8 cellular contexts compared by ENCODE assay signal in the genomic region with DNA sequence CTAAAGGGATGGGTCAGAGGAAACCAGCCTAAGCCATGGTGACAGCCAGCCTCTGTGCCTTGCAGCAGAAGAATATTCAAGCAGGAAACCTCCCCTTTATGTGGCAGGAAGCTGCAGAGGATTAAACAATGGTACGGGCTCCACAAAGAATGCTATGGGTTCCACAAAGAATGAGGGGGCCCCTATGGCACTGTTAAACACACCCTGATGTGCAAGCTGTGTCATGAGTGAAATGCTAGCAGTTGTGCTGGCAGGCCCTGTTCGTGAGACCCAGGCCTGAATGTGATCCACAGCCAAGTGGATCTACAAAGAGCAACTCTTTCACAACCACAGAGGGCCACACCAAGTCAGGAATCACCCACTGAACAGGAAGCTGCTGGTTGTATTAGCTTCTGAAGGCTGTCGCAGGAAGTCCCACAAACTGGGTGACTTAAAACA.
DNase-seq lines count a peak whose midpoint lies in the region; ATAC-seq and TF ChIP-seq lines count a peak whose summit lies in the region.

No MANE protein-coding gene starts in this region.

- H3K4me3 ChIP-seq in HL-60 (replicated peaks; ENCODE audit: insufficient read depth, low read length) (no peak overlapping the region), spleen (peak overlapping the region in 1 of 8 donors; percentile 17)

- no peak for TF ChIP-seq POLR2A in spleen (IDR thresholded peaks at IDR 0.05)

- H3K36me3 ChIP-seq in spleen = peaks cover 0 to 6% (median 0%) of the 10 kb centered on the region in 6 donors

- H3K4me1 ChIP-seq in spleen = peaks cover 15 to 27% (median 21%) of the 10 kb centered on the region in 6 donors

- peak overlapping the region; percentile 61 for H3K27ac ChIP-seq in HL-60 (replicated peaks)
- peak overlapping the region; percentile 84 for H3K27ac ChIP-seq in epithelial cell of prostate
- peak overlapping the region in 7 of 8 donors; percentile 32 to 76 (median 68) for H3K27ac ChIP-seq in spleen

- TF ChIP-seq CTCF in HL-60 (IDR thresholded peaks at IDR 0.05; ENCODE audit: insufficient read depth, low read length) (no peak), spleen (IDR thresholded peaks at IDR 0.05 in 8 of 11, conservative IDR thresholded peaks at IDR 0.05 in 3 of 11) (no peak), GM10266 (IDR thresholded peaks at IDR 0.05; ENCODE audit: control insufficient read depth, insufficient read depth, low read depth, missing control alignments) (no peak)

- intact Hi-C loops in spleen (cut with DNase I; ENCODE audit: low total_unique reads) = no loop called here

- DNase-seq in HL-60 (ENCODE audit: low read depth in 1 of 2, low spot score in 1 of 2) = peak; percentile 66 to 72
- DNase-seq in UCSD-AML1 (lab: John Stamatoyannopoulos, UW; ENCODE audit: unreplicated experiment) = peak; percentile 76
- no peak for DNase-seq in epithelial cell of prostate (ENCODE audit: low read depth, low spot score)
- DNase-seq in spleen = no peak
- no peak for DNase-seq in ureter (ENCODE audit: low spot score)
- no peak for DNase-seq in GM10266 (ENCODE audit: extremely low spot score)

- no peaks in the 10 kb centered on the region for H3K9me3 ChIP-seq in spleen

- H3K27me3 ChIP-seq in HL-60 (ENCODE audit: insufficient read depth, poor library complexity, severe bottlenecking) (no peaks in the 10 kb centered on the region), spleen (replicated peaks in 1 of 7) (no peaks in the 10 kb centered on the region)

- ATAC-seq in GM21529 (IDR thresholded peaks at IDR 0.05; ENCODE audit: unreplicated experiment) (no peak), GM21423 (IDR thresholded peaks at IDR 0.05; ENCODE audit: unreplicated experiment) (no peak)

- 11 to 16% (median 16%) methylated on average over 2 to 3 of the region's 3 CpGs for WGBS in spleen, 5 donors

Comparison
In these comparisons a context has a peak if more than half of its experiments do, and no peak if none do; other contexts are left out.
1. DNase-seq: peak in HL-60 (2 of 2) and UCSD-AML1 (single experiment); none in epithelial cell of prostate (single experiment), spleen (single experiment), ureter (single experiment) and GM10266 (single experiment).
2. Peak in every context shown above with its lines, with median percentiles within 50 percentile points of each other: H3K27ac ChIP-seq.